Comparison of ENCODE assay signal across 1 cellular context in the genomic region with DNA sequence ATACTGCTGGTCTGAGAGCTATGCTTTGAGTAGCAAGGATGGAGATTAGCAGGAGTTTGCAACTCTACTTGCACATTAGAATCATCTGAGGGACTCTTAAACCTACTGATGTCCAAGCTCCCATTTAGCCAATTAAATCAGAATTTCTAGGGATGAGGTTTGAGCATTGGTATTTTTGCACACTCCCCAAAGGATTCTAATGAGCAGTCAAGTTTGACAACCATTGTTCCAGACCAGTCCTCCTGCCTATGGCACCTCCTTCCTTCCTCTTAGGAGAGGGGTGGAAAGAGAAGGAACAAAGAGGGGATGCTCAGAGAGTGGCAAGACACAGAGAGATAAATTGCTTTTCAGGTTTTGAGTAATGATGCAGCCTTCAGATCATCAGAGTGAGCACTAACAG.
TF ChIP-seq lines count a peak whose summit lies in the region.

No MANE protein-coding gene starts in this region.

TF ChIP-seq in HepG2, 621 proteins besides CTCF, POLR2A, EP300 and RAD21 (continued from another document):
- no peak for TF ChIP-seq ZBTB40 (IDR thresholded peaks at IDR 0.05)
- no peak for TF ChIP-seq ZBTB40 (CRISPR knock-in tag; IDR thresholded peaks at IDR 0.05)
- no peak for TF ChIP-seq ZNF562 (CRISPR knock-in tag; IDR thresholded peaks at IDR 0.05; ENCODE audit: borderline replicate concordance)
- no peak for TF ChIP-seq ZNF709 (CRISPR knock-in tag; IDR thresholded peaks at IDR 0.05)
- no peak for TF ChIP-seq NFYC (CRISPR knock-in tag; IDR thresholded peaks at IDR 0.05)
- no peak for TF ChIP-seq STAT6 (CRISPR knock-in tag; IDR thresholded peaks at IDR 0.05; ENCODE audit: borderline replicate concordance)
- no peak for TF ChIP-seq SUZ12 (IDR thresholded peaks at IDR 0.05; ENCODE audit: low read depth, low read length)
- no peak for TF ChIP-seq FOXA1 (IDR thresholded peaks at IDR 0.05)
- no peak for TF ChIP-seq FOXA1 (CRISPR knock-in tag; IDR thresholded peaks at IDR 0.05)
